Comparison of ENCODE assay signal across 1 cellular context in genomic region chr17:5508855-5509254, GRCh38.
TF ChIP-seq lines count a peak whose summit lies in the region.

No MANE protein-coding gene starts in this region.

TF ChIP-seq in H1, 55 proteins besides CTCF, POLR2A, EP300 and RAD21:
- TF ChIP-seq TBP (IDR thresholded peaks at IDR 0.05; ENCODE audit: low read depth, low read length) (no peak), MAFK (IDR thresholded peaks at IDR 0.05; ENCODE audit: low read depth, low read length) (no peak), CHD1 (IDR thresholded peaks at IDR 0.05; ENCODE audit: low read depth, low read length) (no peak), CHD7 (IDR thresholded peaks at IDR 0.05; ENCODE audit: insufficient replicate concordance, low read length) (no peak), RBBP5 (IDR thresholded peaks at IDR 0.05; ENCODE audit: borderline replicate concordance, low read depth, low read length) (no peak)
TF ChIP-seq in H1: peak in this region for 0.
